30 cellular contexts compared by ENCODE assay signal in the genomic region with DNA sequence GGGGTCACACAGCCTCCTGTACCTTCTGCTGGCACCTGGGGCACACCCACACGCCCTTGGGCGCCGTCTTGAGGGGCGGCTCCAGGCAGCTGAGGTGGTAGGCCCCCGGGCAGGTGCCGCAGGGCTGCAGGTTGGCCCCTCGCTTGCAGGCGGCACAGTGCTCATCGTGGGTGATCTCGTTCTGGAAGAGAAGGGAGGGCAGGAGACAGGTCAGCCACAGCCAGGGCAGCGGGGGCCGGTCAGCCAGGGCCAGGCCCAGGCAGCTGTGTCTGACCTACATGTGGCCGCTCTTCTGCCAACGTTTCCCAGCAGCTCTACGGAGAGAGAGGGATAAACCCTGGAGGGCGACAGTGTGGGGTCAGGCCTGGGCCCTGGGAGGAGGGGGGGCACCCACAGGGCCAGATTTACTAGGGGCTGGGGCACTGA.
"Had no signal": no experiment of that assay in that cellular context is flagged by ENCODE, and none has a peak within 500 bp of the region (broad histone marks: within the 10 kb centered on the region; RNA-seq: fewer than 3 reads in every experiment).

No MANE protein-coding gene starts in this region.

- ATAC-seq: esophagus mucosa; heart left ventricle; left cardiac atrium; lower lobe of right lung; natural killer cell treated with Interleukin-12 subunit alpha and Interleukin-12 subunit beta and Interleukin-15 and Interleukin-18, amount 100 ng/mL, for 72 hours; stimulated activated memory B cell treated with anti-CD40 and anti-IgM and Interleukin-4, amounts not matched to agents 10 μg/mL and 1 μg/mL and 100 μg/mL, for 72 hours; stimulated activated naive CD8-positive, alpha-beta T cell treated with anti-CD3 and anti-CD28 coated beads, Interleukin-15, amount 100 ng/mL, for 72 hours; T-helper 17 cell had no signal

- FAIRE-seq: islet of Langerhans, small intestine had no signal

- DNase-seq: activated CD4-positive, alpha-beta memory T cell treated with anti-CD3 and anti-CD28 coated beads, Interleukin-2, amount 10 ng/mL, durations not matched to agents 7 days and 5 days; activated CD4-positive, alpha-beta T cell treated with anti-CD3 and anti-CD28 coated beads for 1 hour; activated CD4-positive, alpha-beta T cell treated with anti-CD3 and anti-CD28 coated beads, Interleukin-2, amount 10 ng/mL, durations not matched to agents 7 days and 5 days; activated CD8-positive, alpha-beta memory T cell treated with anti-CD3 and anti-CD28 coated beads, Interleukin-2, amount 50 U/mL, for 48 hours; activated gamma-delta T cell; activated naive CD4-positive, alpha-beta T cell treated with anti-CD3 and anti-CD28 coated beads, Interleukin-2, amount 10 ng/mL, durations not matched to agents 7 days and 5 days; activated naive CD8-positive, alpha-beta T cell treated with anti-CD3 and anti-CD28 coated beads, Interleukin-2, amount 10 ng/mL, durations not matched to agents 7 days and 5 days; activated T-cell treated with anti-CD3 and anti-CD28 coated beads, Interleukin-2, amount 50 U/mL, for 24 hours; cortex of kidney; foreskin fibroblast; heart left ventricle; left cardiac atrium; lower lobe of right lung; mesenchymal stem cell; posterior cingulate gyrus; sigmoid colon; small intestine; stimulated activated CD4-positive, alpha-beta T cell treated with anti-CD3 and anti-CD28 coated beads, Interleukin-1b, Interleukin-23, amount 100 ng/mL, for 48 hours; stimulated activated CD4-positive, alpha-beta T cell treated with anti-CD3 and anti-CD28 coated beads, Interleukin-4, amount 100 ng/mL, for 4 hours; stimulated activated CD8-positive, alpha-beta memory T cell treated with anti-CD3 and anti-CD28 coated beads, Interleukin-4, amount 100 ng/mL, for 48 hours; stimulated activated naive CD8-positive, alpha-beta T cell treated with anti-CD3 and anti-CD28 coated beads, Interleukin-15, amount 100 ng/mL, for 72 hours; T-helper 17 cell; T1000 had no signal

- H3K27me3 ChIP-seq: ascending aorta, cardiac muscle cell, heart left ventricle, sigmoid colon had no signal

- H3K27ac ChIP-seq: ascending aorta, cardiac muscle cell, heart left ventricle, lower lobe of right lung, sigmoid colon, tibial artery had no signal

- H3K36me3 ChIP-seq: ascending aorta, cardiac muscle cell, heart left ventricle, lower lobe of right lung, sigmoid colon, tibial artery had no signal

- H3K4me1 ChIP-seq: ascending aorta, heart left ventricle, lower lobe of right lung, sigmoid colon, tibial artery had no signal

- H3K9me3 ChIP-seq: ascending aorta, heart left ventricle, lower lobe of right lung, sigmoid colon, tibial artery had no signal

- H3K4me3 ChIP-seq: ascending aorta, cardiac muscle cell, heart left ventricle, lower lobe of right lung, sigmoid colon, tibial artery had no signal
